Comparison of ENCODE assay signal across 9 cellular contexts in genomic region chr17:61583242-61583641, GRCh38. TPM values are rescaled to one million over a fixed set of nuclear protein-coding genes. Genes with fewer than 3 reads are reported as not detected.
DNase-seq lines count a peak whose midpoint lies in the region; FAIRE-seq and TF ChIP-seq lines count a peak whose summit lies in the region.
"Had no signal": no experiment of that assay in that cellular context is flagged by ENCODE, and none has a peak within 500 bp of the region (broad histone marks: within the 10 kb centered on the region; RNA-seq: fewer than 3 reads in every experiment).

No MANE protein-coding gene starts in this region.

- H3K4me1 Mint-ChIP-seq in astrocyte (ENCODE audit: low read depth, unreplicated experiment) = no peaks in the 10 kb centered on the region

- H3F3A ChIP-seq in MM.1S (ENCODE audit: insufficient read depth, low read length) (no peaks in the 10 kb centered on the region), neural cell (ENCODE audit: insufficient read depth, low read length, poor library complexity, severe bottlenecking) (no peaks in the 10 kb centered on the region)

- no peak overlapping the region for H3K27ac ChIP-seq in MM.1S (ENCODE audit: low read length)
- H3K27ac ChIP-seq in astrocyte (ENCODE audit: low read depth, low read length) = no peak overlapping the region
- H3K27ac ChIP-seq in neural cell (ENCODE audit: low read length) = no peak overlapping the region
- H3K27ac ChIP-seq: skin epidermis had no signal

- no peak overlapping the region for H3K27ac Mint-ChIP-seq in astrocyte (ENCODE audit: unreplicated experiment)

- intact Hi-C loops in posterior vena cava (cut with DNase I) = no loop called here

- TF ChIP-seq EP300 in neural cell (conservative IDR thresholded peaks at IDR 0.05; ENCODE audit: poor library complexity, severe bottlenecking) = no peak

- no peaks in the 10 kb centered on the region for H3K27me3 ChIP-seq in MM.1S (replicated peaks; ENCODE audit: insufficient read depth, low read length)
- peaks cover 9% of the 10 kb centered on the region for H3K27me3 ChIP-seq in astrocyte (ENCODE audit: insufficient read depth, low read length)
- H3K27me3 ChIP-seq in neural cell (ENCODE audit: insufficient read depth, low read depth, low read length) = no peaks in the 10 kb centered on the region

- TF ChIP-seq RAD21 in neural cell (conservative IDR thresholded peaks at IDR 0.05) = peak; percentile 19

- H3K9me2 ChIP-seq in MM.1S (replicated peaks; ENCODE audit: insufficient read depth, low read length) (no peaks in the 10 kb centered on the region), neural cell (ENCODE audit: insufficient read depth, low read length) (no peaks in the 10 kb centered on the region)

- H4K20me1 ChIP-seq in MM.1S (ENCODE audit: insufficient read depth, low read length) (no peaks in the 10 kb centered on the region), astrocyte (ENCODE audit: insufficient read depth, low read length) (no peaks in the 10 kb centered on the region), neural cell (ENCODE audit: insufficient read depth) (no peaks in the 10 kb centered on the region)

- H3K36me3 Mint-ChIP-seq in astrocyte (ENCODE audit: low read depth, unreplicated experiment) = no peaks in the 10 kb centered on the region

- H3K4me2 ChIP-seq in MM.1S (ENCODE audit: low read depth, low read length) = no peak overlapping the region
- no peak overlapping the region for H3K4me2 ChIP-seq in astrocyte (ENCODE audit: low read length)
- H3K4me2 ChIP-seq in neural cell (ENCODE audit: low read length) = no peak overlapping the region

- H3K36me3 ChIP-seq in MM.1S (replicated peaks; ENCODE audit: insufficient read depth, low read length) = no peaks in the 10 kb centered on the region
- H3K36me3 ChIP-seq in astrocyte (ENCODE audit: insufficient read depth, low read length) = no peaks in the 10 kb centered on the region
- H3K36me3 ChIP-seq in neural cell (ENCODE audit: insufficient read depth, low read length) = no peaks in the 10 kb centered on the region

- H3K9me3 ChIP-seq in MM.1S (replicated peaks; ENCODE audit: insufficient read depth, low read length) (no peaks in the 10 kb centered on the region), astrocyte (ENCODE audit: insufficient read depth, low read depth, low read length) (no peaks in the 10 kb centered on the region), neural cell (ENCODE audit: low read length) (no peaks in the 10 kb centered on the region)

- H3K9me3 Mint-ChIP-seq in astrocyte (ENCODE audit: unreplicated experiment) = no peaks in the 10 kb centered on the region

- no peak overlapping the region for H3K9ac ChIP-seq in MM.1S (ENCODE audit: low read length)
- H3K9ac ChIP-seq in astrocyte (ENCODE audit: low read length) = no peak overlapping the region
- no peak overlapping the region for H3K9ac ChIP-seq in neural cell (ENCODE audit: low read length)

- no peak overlapping the region for H2AFZ ChIP-seq in MM.1S (ENCODE audit: low read length)
- no peak overlapping the region for H2AFZ ChIP-seq in astrocyte (ENCODE audit: low read depth, low read length)
- no peak overlapping the region for H2AFZ ChIP-seq in neural cell (ENCODE audit: low read depth, low read length)

- H3K79me2 ChIP-seq in MM.1S (ENCODE audit: low read length) = no peaks in the 10 kb centered on the region
- no peaks in the 10 kb centered on the region for H3K79me2 ChIP-seq in astrocyte (ENCODE audit: insufficient read depth, low read length)
- H3K79me2 ChIP-seq in neural cell (replicated peaks; ENCODE audit: insufficient read depth, low read length) = no peaks in the 10 kb centered on the region

- peak; percentile 20 for DNase-seq in GM12865 (ENCODE audit: low read depth)
- peak; percentile 58 for DNase-seq in MM.1S
- DNase-seq in astrocyte (ENCODE audit: low read depth) = peak; percentile 48
- no peak for DNase-seq in frontal cortex (ENCODE audit: low spot score in 2 of 2)
- no peak for DNase-seq in NK-92 (lab: John Stamatoyannopoulos, UW; ENCODE audit: unreplicated experiment)
- DNase-seq in posterior vena cava (ENCODE audit: low spot score) = no peak

- H3K4me3 Mint-ChIP-seq in astrocyte (ENCODE audit: unreplicated experiment) = no peak overlapping the region

- no peaks in the 10 kb centered on the region; the same call in 1 of the 2 replicates for H3K4me1 ChIP-seq in MM.1S (ENCODE audit: low read length)
- H3K4me1 ChIP-seq in astrocyte (ENCODE audit: insufficient read depth, low read length) = no peaks in the 10 kb centered on the region

- peak; percentile 12 for TF ChIP-seq CTCF in GM12865 (IDR thresholded peaks at IDR 0.05; ENCODE audit: insufficient read depth, low read depth, low read length, missing control alignments)
- peak; percentile 42 for TF ChIP-seq CTCF in MM.1S (IDR thresholded peaks at IDR 0.05; ENCODE audit: low read length)
- TF ChIP-seq CTCF in astrocyte (IDR thresholded peaks at IDR 0.05; ENCODE audit: insufficient read depth, low read depth, low read length) = peak; percentile 49
- peak; percentile 47 for TF ChIP-seq CTCF in neural cell (IDR thresholded peaks at IDR 0.05; ENCODE audit: poor library complexity, severe bottlenecking)

- FAIRE-seq in astrocyte (lab: Jason Lieb, UNC) (peak; percentile 76), frontal cortex (lab: Jason Lieb, UNC) (no peak)

- H3K27me3 Mint-ChIP-seq in astrocyte (ENCODE audit: low read depth, unreplicated experiment) = peaks cover 7% of the 10 kb centered on the region

- H3K4me3 ChIP-seq in GM12865 (ENCODE audit: low read depth, low read length) (no peak overlapping the region), MM.1S (ENCODE audit: low read length) (no peak overlapping the region), astrocyte (ENCODE audit: insufficient read depth, low read depth, low read length) (no peak overlapping the region), neural cell (ENCODE audit: low read length) (no peak overlapping the region)
- H3K4me3 ChIP-seq: skin epidermis had no signal

TF ChIP-seq in neural cell, 6 proteins besides CTCF, POLR2A, EP300 and RAD21:
- TF ChIP-seq MXI1 (conservative IDR thresholded peaks at IDR 0.05; ENCODE audit: poor library complexity, severe bottlenecking) (no peak), EZH2 (IDR thresholded peaks at IDR 0.05; ENCODE audit: borderline replicate concordance, insufficient read depth, low read length, poor library complexity, severe bottlenecking) (no peak), SMC3 (conservative IDR thresholded peaks at IDR 0.05; ENCODE audit: poor library complexity) (no peak), TAF1 (IDR thresholded peaks at IDR 0.05; ENCODE audit: low read depth) (no peak), POLR2AphosphoS5 (IDR thresholded peaks at IDR 0.05) (no peak)
- TF ChIP-seq, protein P1, sequence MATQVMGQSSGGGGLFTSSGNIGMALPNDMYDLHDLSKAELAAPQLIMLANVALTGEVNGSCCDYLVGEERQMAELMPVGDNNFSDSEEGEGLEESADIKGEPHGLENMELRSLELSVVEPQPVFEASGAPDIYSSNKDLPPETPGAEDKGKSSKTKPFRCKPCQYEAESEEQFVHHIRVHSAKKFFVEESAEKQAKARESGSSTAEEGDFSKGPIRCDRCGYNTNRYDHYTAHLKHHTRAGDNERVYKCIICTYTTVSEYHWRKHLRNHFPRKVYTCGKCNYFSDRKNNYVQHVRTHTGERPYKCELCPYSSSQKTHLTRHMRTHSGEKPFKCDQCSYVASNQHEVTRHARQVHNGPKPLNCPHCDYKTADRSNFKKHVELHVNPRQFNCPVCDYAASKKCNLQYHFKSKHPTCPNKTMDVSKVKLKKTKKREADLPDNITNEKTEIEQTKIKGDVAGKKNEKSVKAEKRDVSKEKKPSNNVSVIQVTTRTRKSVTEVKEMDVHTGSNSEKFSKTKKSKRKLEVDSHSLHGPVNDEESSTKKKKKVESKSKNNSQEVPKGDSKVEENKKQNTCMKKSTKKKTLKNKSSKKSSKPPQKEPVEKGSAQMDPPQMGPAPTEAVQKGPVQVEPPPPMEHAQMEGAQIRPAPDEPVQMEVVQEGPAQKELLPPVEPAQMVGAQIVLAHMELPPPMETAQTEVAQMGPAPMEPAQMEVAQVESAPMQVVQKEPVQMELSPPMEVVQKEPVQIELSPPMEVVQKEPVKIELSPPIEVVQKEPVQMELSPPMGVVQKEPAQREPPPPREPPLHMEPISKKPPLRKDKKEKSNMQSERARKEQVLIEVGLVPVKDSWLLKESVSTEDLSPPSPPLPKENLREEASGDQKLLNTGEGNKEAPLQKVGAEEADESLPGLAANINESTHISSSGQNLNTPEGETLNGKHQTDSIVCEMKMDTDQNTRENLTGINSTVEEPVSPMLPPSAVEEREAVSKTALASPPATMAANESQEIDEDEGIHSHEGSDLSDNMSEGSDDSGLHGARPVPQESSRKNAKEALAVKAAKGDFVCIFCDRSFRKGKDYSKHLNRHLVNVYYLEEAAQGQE (IDR thresholded peaks at IDR 0.05; ENCODE audit: borderline replicate concordance) = no peak
TF ChIP-seq in neural cell: peak in this region for 0.

RNA-seq across cellular contexts. Expression of gene NACA2, which starts 7.8 kb away (rescaled TPM):
- not detected in 2 replicates for total RNA-seq in astrocyte
- not detected in 2 replicates for polyA plus RNA-seq in neural cell
- polyA minus RNA-seq in neural cell = not detected in 2 replicates
- not detected for total RNA-seq in frontal cortex
- total RNA-seq in posterior vena cava = not detected
- total RNA-seq: T-helper 2 cell treated with Interferon-gamma antibody and Interleukin-4, amounts not matched to agents 100 ng/mL and 5 ng/mL, for 36 hours had no signal

Comparison
In these comparisons a context has a peak if more than half of its experiments do, and no peak if none do; other contexts are left out.
1. DNase-seq: peak in GM12865 (single experiment), MM.1S (single experiment) and astrocyte (single experiment); none in frontal cortex (0 of 2), NK-92 (single experiment) and posterior vena cava (single experiment).
2. Peak in every context shown above with its lines, with median percentiles within 50 percentile points of each other: CTCF ChIP-seq.